17 cellular contexts compared by ENCODE assay signal in the genomic region with DNA sequence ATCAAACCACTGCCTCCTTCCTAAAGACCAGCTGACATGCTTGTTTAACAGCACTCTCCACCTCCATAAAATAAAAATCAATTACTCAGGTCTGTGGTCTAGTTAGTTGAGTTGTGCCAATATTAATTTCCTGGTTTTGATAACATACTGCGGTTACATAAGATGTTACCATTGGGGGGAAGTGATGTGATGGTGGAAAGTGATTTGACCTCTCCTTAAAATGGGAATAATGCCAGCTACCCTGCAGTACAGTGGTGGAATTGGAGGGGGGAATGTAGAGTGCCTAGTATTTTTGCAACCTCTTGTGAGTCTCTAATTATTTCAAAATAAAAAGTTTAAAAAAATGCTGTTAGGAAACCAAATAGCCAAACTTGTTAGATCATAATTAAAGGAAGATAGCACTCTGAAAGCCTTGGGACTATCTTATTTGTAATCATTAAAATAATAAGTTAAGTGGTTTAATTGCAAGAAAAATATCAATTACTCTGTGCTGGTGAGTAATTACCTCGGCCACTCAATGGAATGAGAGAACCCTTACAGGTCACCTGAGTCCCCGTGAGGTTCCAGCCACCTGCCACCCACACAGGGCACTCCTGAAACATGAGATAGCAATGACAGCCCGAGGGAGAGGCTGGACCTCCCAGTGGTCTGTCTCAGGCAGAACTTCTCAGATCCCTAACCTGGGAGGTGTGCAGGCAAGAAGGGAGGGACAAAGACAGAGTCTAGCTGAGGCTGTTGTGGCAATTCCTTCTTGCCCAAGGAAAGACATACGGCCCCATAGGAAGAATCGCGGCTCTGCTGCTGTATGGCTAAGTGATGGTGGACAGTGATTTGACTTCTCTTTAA.
DNase-seq lines count a peak whose midpoint lies in the region; ATAC-seq, FAIRE-seq and TF ChIP-seq lines count a peak whose summit lies in the region.
"Had no signal": no experiment of that assay in that cellular context is flagged by ENCODE, and none has a peak within 500 bp of the region (broad histone marks: within the 10 kb centered on the region; RNA-seq: fewer than 3 reads in every experiment).

No MANE protein-coding gene starts in this region.

- peak; percentile 88 for FAIRE-seq in endothelial cell of umbilical vein (lab: Jason Lieb, UNC)
- FAIRE-seq: frontal cortex had no signal

- no peaks in the 10 kb centered on the region for H4K20me1 ChIP-seq in endothelial cell of umbilical vein (replicated peaks; ENCODE audit: control insufficient read depth, extremely low read depth, insufficient read depth, low read length)

- no peak for TF ChIP-seq POLR2A in endothelial cell of umbilical vein (IDR thresholded peaks at IDR 0.05; ENCODE audit: low read depth, low read length)

- no peak for TF ChIP-seq CTCF in cardiac muscle cell (IDR thresholded peaks at IDR 0.05; ENCODE audit: low read depth, low read length)
- no peak for TF ChIP-seq CTCF in endothelial cell of umbilical vein (IDR thresholded peaks at IDR 0.05; ENCODE audit: extremely low read depth in 1 of 2, insufficient read depth in 1 of 2, low read depth in 1 of 2, low read length in 2 of 2)

- H3K27ac Mint-ChIP-seq in natural killer cell treated with Interleukin-12 subunit alpha and Interleukin-12 subunit beta and Interleukin-15 and Interleukin-18, amount 100 ng/mL, for 72 hours, result no peak overlapping the region
- H3K27ac Mint-ChIP-seq: IgD-negative memory B cell had no signal

- H3K36me3 ChIP-seq in cardiac muscle cell (no peaks in the 10 kb centered on the region), endothelial cell of umbilical vein (ENCODE audit: control insufficient read depth in 2 of 2, extremely low read depth in 1 of 2, insufficient read depth in 2 of 2, low read length in 2 of 2) (no peaks in the 10 kb centered on the region), subcutaneous abdominal adipose tissue (ENCODE audit: control insufficient read depth in 5 of 5, insufficient read depth in 5 of 5, low read length in 5 of 5) (no peaks in the 10 kb centered on the region)
- H3K36me3 ChIP-seq: adrenal gland, neutrophil had no signal

- CTCF ChIA-PET in endothelial cell of umbilical vein (lab: Charles Lee), result interaction anchor here (1.3 to 2.8 kb wide), 3 partner anchors 11 to 94 kb away, joined by 5 to 11 read pairs (median 5); a partner anchor contains a TSS

- no peaks in the 10 kb centered on the region for H3K36me3 Mint-ChIP-seq in natural killer cell treated with Interleukin-12 subunit alpha and Interleukin-12 subunit beta and Interleukin-15 and Interleukin-18, amount 100 ng/mL, for 72 hours
- H3K36me3 Mint-ChIP-seq: IgD-negative memory B cell had no signal

- peaks cover 48 to 54% of the 10 kb centered on the region in 2 donors for H3K4me1 Mint-ChIP-seq in natural killer cell treated with Interleukin-12 subunit alpha and Interleukin-12 subunit beta and Interleukin-15 and Interleukin-18, amount 100 ng/mL, for 72 hours (ENCODE audit: low read depth in 2 of 2)

- H3K27me3 Mint-ChIP-seq in natural killer cell treated with Interleukin-12 subunit alpha and Interleukin-12 subunit beta and Interleukin-15 and Interleukin-18, amount 100 ng/mL, for 72 hours, result no peaks in the 10 kb centered on the region

- H3K9me1 ChIP-seq in endothelial cell of umbilical vein (replicated peaks; ENCODE audit: control insufficient read depth, extremely low read depth, insufficient read depth, low read length), result no peaks in the 10 kb centered on the region

- H3K9me3 ChIP-seq in cardiac muscle cell (ENCODE audit: low read depth) (no peaks in the 10 kb centered on the region), endothelial cell of umbilical vein (replicated peaks; ENCODE audit: control insufficient read depth, insufficient read depth, low read length) (no peaks in the 10 kb centered on the region), subcutaneous abdominal adipose tissue (ENCODE audit: control insufficient read depth in 5 of 5, low read length in 5 of 5) (no peaks in the 10 kb centered on the region)
- H3K9me3 ChIP-seq: adrenal gland, neutrophil, Peyer's patch had no signal

- no peak overlapping the region for H3K4me3 Mint-ChIP-seq in natural killer cell treated with Interleukin-12 subunit alpha and Interleukin-12 subunit beta and Interleukin-15 and Interleukin-18, amount 100 ng/mL, for 72 hours
- H3K4me3 Mint-ChIP-seq: IgD-negative memory B cell had no signal

- no peak overlapping the region for H3K4me3 ChIP-seq in cardiac muscle cell
- no peak overlapping the region for H3K4me3 ChIP-seq in endothelial cell of umbilical vein (replicated peaks in 1 of 3; ENCODE audit: insufficient read depth in 1 of 3, low read depth in 1 of 3, low read length in 3 of 3)
- H3K4me3 ChIP-seq in subcutaneous abdominal adipose tissue (ENCODE audit: low read depth in 1 of 5, low read length in 5 of 5), result no peak overlapping the region
- H3K4me3 ChIP-seq: adrenal gland, dorsolateral prefrontal cortex, Peyer's patch had no signal

- no peaks in the 10 kb centered on the region for H3K79me2 ChIP-seq in endothelial cell of umbilical vein (ENCODE audit: control insufficient read depth, insufficient read depth, low read length)

- no peak overlapping the region for H3K4me2 ChIP-seq in endothelial cell of umbilical vein (ENCODE audit: insufficient read depth, low read length)

- intact Hi-C loops in left cardiac atrium (cut with DNase I), result no loop called here
- intact Hi-C loops in endothelial cell of umbilical vein (cut with micrococcal nuclease), result no loop called here

- no TSS peak for BruUV-seq in endothelial cell of umbilical vein (replicated peaks; lab: Mats Ljungman, UMichigan)

- H3K27me3 ChIP-seq in cardiac muscle cell (no peaks in the 10 kb centered on the region), endothelial cell of umbilical vein (ENCODE audit: control insufficient read depth in 2 of 2, insufficient read depth in 2 of 2, low read length in 2 of 2) (no peaks in the 10 kb centered on the region), subcutaneous abdominal adipose tissue (ENCODE audit: control insufficient read depth in 5 of 5, insufficient read depth in 4 of 5, low read length in 5 of 5) (peaks cover 0 to 2% (median 0%) of the 10 kb centered on the region in 5 donors)
- H3K27me3 ChIP-seq: adrenal gland, dorsolateral prefrontal cortex, Peyer's patch had no signal

- dilution Hi-C loops in endothelial cell of umbilical vein (cut with MboI; ENCODE audit: extremely low pct_ligation_motif_present, low sequenced_read_pairs), result no loop called here

- H3K9me3 Mint-ChIP-seq in natural killer cell treated with Interleukin-12 subunit alpha and Interleukin-12 subunit beta and Interleukin-15 and Interleukin-18, amount 100 ng/mL, for 72 hours, result no peaks in the 10 kb centered on the region
- H3K9me3 Mint-ChIP-seq: IgD-negative memory B cell had no signal

- POLR2A ChIA-PET in endothelial cell of umbilical vein (lab: Charles Lee), result no interaction called here

- no peak overlapping the region for H2AFZ ChIP-seq in endothelial cell of umbilical vein (ENCODE audit: low read depth, low read length)

- peaks cover 41% of the 10 kb centered on the region for H3K4me1 ChIP-seq in cardiac muscle cell (ENCODE audit: low read depth)
- H3K4me1 ChIP-seq in endothelial cell of umbilical vein (ENCODE audit: control insufficient read depth, extremely low read depth, insufficient read depth, low read length), result peaks cover 79% of the 10 kb centered on the region
- peaks cover 13 to 92% (median 62%) of the 10 kb centered on the region in 5 donors for H3K4me1 ChIP-seq in subcutaneous abdominal adipose tissue (ENCODE audit: control insufficient read depth in 5 of 5, insufficient read depth in 5 of 5, low read length in 5 of 5)

- H3K27ac ChIP-seq in cardiac muscle cell (peak overlapping the region; percentile 48), endothelial cell of umbilical vein (ENCODE audit: insufficient read depth, low read depth, low read length) (no peak overlapping the region), subcutaneous abdominal adipose tissue (ENCODE audit: low read depth, low read length) (peak overlapping the region; percentile 72)
- H3K27ac ChIP-seq: adrenal gland, neutrophil, Peyer's patch had no signal

- H3K9ac ChIP-seq in endothelial cell of umbilical vein (replicated peaks; ENCODE audit: extremely low read depth, insufficient read depth, low read length), result no peak overlapping the region
- no peak overlapping the region for H3K9ac ChIP-seq in subcutaneous abdominal adipose tissue (ENCODE audit: low read length in 5 of 5)

- DNase-seq in cardiac muscle cell (ENCODE audit: low read depth in 1 of 2, low spot score in 1 of 2) (peak in 1 of 2 donors; percentile 35), left cardiac atrium (no peak), NCI-H2196 (lab: John Stamatoyannopoulos, UW; ENCODE audit: unreplicated experiment) (peak; percentile 42), endothelial cell of umbilical vein (ENCODE audit: low read depth, low spot score) (peak; percentile 70)
- DNase-seq in natural killer cell treated with Interleukin-12 subunit alpha and Interleukin-12 subunit beta and Interleukin-15 and Interleukin-18, amount 100 ng/mL, for 72 hours (ENCODE audit: low spot score), result no peak
- DNase-seq in activated naive CD4-positive, alpha-beta T cell treated with anti-CD3 and anti-CD28 coated beads, Interleukin-2, amount 50 U/mL, for 16 hours, result no peak
- no peak for DNase-seq in activated CD4-positive, alpha-beta T cell treated with anti-CD3 and anti-CD28 coated beads, Interleukin-2, amount 50 U/mL, for 1 hour
- DNase-seq: adrenal gland, dorsolateral prefrontal cortex, GDM1, NCI-H2081 treated with DMSO at 0.1 percent for 48 hours, Peyer's patch, T-helper 9 cell had no signal

- ATAC-seq in left cardiac atrium, result no peak
- ATAC-seq in natural killer cell treated with Interleukin-12 subunit alpha and Interleukin-12 subunit beta and Interleukin-15 and Interleukin-18, amount 100 ng/mL, for 72 hours, result no peak

TF ChIP-seq in endothelial cell of umbilical vein, 7 proteins besides CTCF, POLR2A, EP300 and RAD21:
- peak; percentile 69 for TF ChIP-seq POLR2AphosphoS5 (IDR thresholded peaks at IDR 0.05; ENCODE audit: insufficient read depth, low read depth, low read length)
- no peak for TF ChIP-seq JUN (IDR thresholded peaks at IDR 0.05; ENCODE audit: borderline replicate concordance, insufficient read depth, insufficient read length, low read depth)
- TF ChIP-seq EZH2 (IDR thresholded peaks at IDR 0.05; ENCODE audit: borderline replicate concordance, low read depth, low read length, severe bottlenecking), result no peak
- TF ChIP-seq GATA2 (IDR thresholded peaks at IDR 0.05; ENCODE audit: insufficient read depth, insufficient read length, low read depth, low read length), result peak; percentile 61
- TF ChIP-seq MYC (IDR thresholded peaks at IDR 0.05; ENCODE audit: low read depth, low read length), result no peak
- TF ChIP-seq FOS (IDR thresholded peaks at IDR 0.05; ENCODE audit: borderline replicate concordance, insufficient read depth, low read length), result peak; percentile 23
- TF ChIP-seq, protein P1, sequence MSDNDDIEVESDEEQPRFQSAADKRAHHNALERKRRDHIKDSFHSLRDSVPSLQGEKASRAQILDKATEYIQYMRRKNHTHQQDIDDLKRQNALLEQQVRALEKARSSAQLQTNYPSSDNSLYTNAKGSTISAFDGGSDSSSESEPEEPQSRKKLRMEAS (IDR thresholded peaks at IDR 0.05; ENCODE audit: insufficient read depth, insufficient read length), result no peak

Comparison
In these comparisons a context has a peak if more than half of its experiments do, and no peak if none do; other contexts are left out.
1. DNase-seq: peak in NCI-H2196 (single experiment) and endothelial cell of umbilical vein (single experiment); none in left cardiac atrium (single experiment), natural killer cell treated with Interleukin-12 subunit alpha and Interleukin-12 subunit beta and Interleukin-15 and Interleukin-18, amount 100 ng/mL, for 72 hours (single experiment), activated naive CD4-positive, alpha-beta T cell treated with anti-CD3 and anti-CD28 coated beads, Interleukin-2, amount 50 U/mL, for 16 hours (single experiment) and activated CD4-positive, alpha-beta T cell treated with anti-CD3 and anti-CD28 coated beads, Interleukin-2, amount 50 U/mL, for 1 hour (single experiment).